Comparison of ENCODE assay signal across 14 cellular contexts in genomic region chr2:148909114-148909513, GRCh38. TPM values are rescaled to one million over a fixed set of nuclear protein-coding genes. Genes with fewer than 3 reads are reported as not detected.
A peak's percentile ranks its signal among the peaks of the same experiment; 100 is the strongest.
DNase-seq lines count a peak whose midpoint lies in the region; ATAC-seq and TF ChIP-seq lines count a peak whose summit lies in the region.
"Had no signal": no experiment of that assay in that cellular context is flagged by ENCODE, and none has a peak within 500 bp of the region (broad histone marks: within the 10 kb centered on the region; RNA-seq: fewer than 3 reads in every experiment).

No MANE protein-coding gene starts in this region.

- ATAC-seq in right cardiac atrium: no peak
- ATAC-seq in left cardiac atrium: no peak
- ATAC-seq: activated CD4-positive, CD25-positive, alpha-beta regulatory T cell treated with anti-CD3 and anti-CD28 coated beads, Interleukin-2, amount 50 U/mL, for 24 hours; mucosa of descending colon; T-cell had no signal

- H3K4me3 Mint-ChIP-seq in glutamatergic neuron (ENCODE audit: unreplicated experiment): peak overlapping the region; percentile 60
- H3K4me3 Mint-ChIP-seq: T-cell, type B pancreatic cell had no signal

- H3K9me3 Mint-ChIP-seq in glutamatergic neuron (ENCODE audit: unreplicated experiment): peaks cover 19% of the 10 kb centered on the region
- H3K9me3 Mint-ChIP-seq: T-cell had no signal

- H3K4me3 ChIP-seq in right cardiac atrium (ENCODE audit: low read length): no peak overlapping the region
- no peak overlapping the region for H3K4me3 ChIP-seq in testis
- no peak overlapping the region for H3K4me3 ChIP-seq in right atrium auricular region
- H3K4me3 ChIP-seq: mucosa of descending colon had no signal

- peaks cover 12% of the 10 kb centered on the region for H3K27me3 Mint-ChIP-seq in glutamatergic neuron (ENCODE audit: unreplicated experiment)
- H3K27me3 Mint-ChIP-seq: type B pancreatic cell had no signal

- intact Hi-C loops in right cardiac atrium (cut with DNase I): no loop called here
- intact Hi-C loops in left cardiac atrium (cut with DNase I): no loop called here
- intact Hi-C loops in testis (cut with DNase I; ENCODE audit: low total_unique reads): no loop called here

- H3K27ac ChIP-seq in right cardiac atrium (ENCODE audit: low read length) (no peak overlapping the region), testis (no peak overlapping the region), right atrium auricular region (no peak overlapping the region)

- H3K36me3 Mint-ChIP-seq in glutamatergic neuron (ENCODE audit: unreplicated experiment): peaks cover 7% of the 10 kb centered on the region

- H3K36me3 ChIP-seq in testis (ENCODE audit: low read depth, missing control alignments): no peaks in the 10 kb centered on the region
- no peaks in the 10 kb centered on the region for H3K36me3 ChIP-seq in right atrium auricular region

- H3K27me3 ChIP-seq in right cardiac atrium (ENCODE audit: control insufficient read depth, insufficient read depth) (no peaks in the 10 kb centered on the region), testis (no peaks in the 10 kb centered on the region), right atrium auricular region (no peaks in the 10 kb centered on the region)

- TF ChIP-seq CTCF in glutamatergic neuron (IDR thresholded peaks at IDR 0.05; ENCODE audit: partially characterized antibody, unreplicated experiment) (no peak), testis (IDR thresholded peaks at IDR 0.05) (no peak), right atrium auricular region (IDR thresholded peaks at IDR 0.05) (no peak)

- WGBS in right cardiac atrium: 52% methylated on average over 8 of the region's 8 CpGs
- WGBS in testis, 2 donors: 51 to 62% methylated on average over 8 of the region's 8 CpGs

- H3K9me3 ChIP-seq in right cardiac atrium (ENCODE audit: control insufficient read depth, low read length) (no peaks in the 10 kb centered on the region), testis (no peaks in the 10 kb centered on the region), right atrium auricular region (no peaks in the 10 kb centered on the region)
- H3K9me3 ChIP-seq: mucosa of descending colon had no signal

- peak overlapping the region; percentile 40 for H3K27ac Mint-ChIP-seq in glutamatergic neuron (ENCODE audit: unreplicated experiment)
- H3K27ac Mint-ChIP-seq: T-cell, type B pancreatic cell had no signal

- H3K4me1 ChIP-seq in right cardiac atrium (ENCODE audit: control insufficient read depth, insufficient read depth, low read length) (no peaks in the 10 kb centered on the region), testis (peaks cover 5% of the 10 kb centered on the region), right atrium auricular region (no peaks in the 10 kb centered on the region)

- TF ChIP-seq POLR2A in testis (IDR thresholded peaks at IDR 0.05): no peak

- H3K4me1 Mint-ChIP-seq in glutamatergic neuron (ENCODE audit: low read depth, unreplicated experiment): peaks cover 59% of the 10 kb centered on the region

- DNase-seq in right cardiac atrium (peak in 2 of 3 donors; percentile 50 to 59), left cardiac atrium (no peak), NCI-H2227 (lab: John Stamatoyannopoulos, UW; ENCODE audit: unreplicated experiment) (peak; percentile 63), glutamatergic neuron (no peak), testis (peak; percentile 44), activated gamma-delta T cell treated with Interleukin-2 at 50 U/mL for 16 hours (no peak), HT-29 (ENCODE audit: low spot score) (no peak), right atrium auricular region (ENCODE audit: low spot score) (no peak)
- DNase-seq: DND-41, mucosa of descending colon, NCI-H2171, T-cell had no signal

RNA-seq across cellular contexts. Expression of gene KIF5C, which starts 34.1 kb away (rescaled TPM):
- total RNA-seq in right cardiac atrium: 1 to 10 TPM; 1.1 to 3.3 (median 1.7) TPM
- 0.86 TPM for polyA plus RNA-seq in right cardiac atrium
- 1 to 10 TPM; 1.1 to 1.4 TPM for total RNA-seq in left cardiac atrium
- total RNA-seq in glutamatergic neuron (ENCODE audit: unreplicated experiment): 673 TPM
- total RNA-seq in testis: 100 to 1,000 TPM; 146 to 159 TPM
- polyA plus RNA-seq in testis (ENCODE audit: insufficient read depth, low read depth, low replicate concordance): 57.0 TPM
- total RNA-seq in HT-29 (2014; rRNA removed; shearing (Covaris generic)): not detected in 2 replicates
- total RNA-seq in right atrium auricular region: 1 to 10 TPM; 1.6 to 2.2 TPM

Comparison
In these comparisons a context has a peak if more than half of its experiments do, and no peak if none do; other contexts are left out.
1. DNase-seq: peak in right cardiac atrium (2 of 3), NCI-H2227 (single experiment) and testis (single experiment); none in left cardiac atrium (single experiment), glutamatergic neuron (single experiment), activated gamma-delta T cell treated with Interleukin-2 at 50 U/mL for 16 hours (single experiment), HT-29 (single experiment) and right atrium auricular region (single experiment).
2. RNA of gene KIF5C, which starts 34.1 kb away (total RNA-seq): 673 TPM in glutamatergic neuron (single experiment) and 146 to 159 TPM in testis; 1.6 to 2.2 TPM in right atrium auricular region, 1.1 to 3.3 TPM in right cardiac atrium, 1.1 to 1.4 TPM in left cardiac atrium and not detected in HT-29; every median in the first group is over 10 times any median in the second.